Comparison of ENCODE assay signal across 13 cellular contexts in the genomic region with DNA sequence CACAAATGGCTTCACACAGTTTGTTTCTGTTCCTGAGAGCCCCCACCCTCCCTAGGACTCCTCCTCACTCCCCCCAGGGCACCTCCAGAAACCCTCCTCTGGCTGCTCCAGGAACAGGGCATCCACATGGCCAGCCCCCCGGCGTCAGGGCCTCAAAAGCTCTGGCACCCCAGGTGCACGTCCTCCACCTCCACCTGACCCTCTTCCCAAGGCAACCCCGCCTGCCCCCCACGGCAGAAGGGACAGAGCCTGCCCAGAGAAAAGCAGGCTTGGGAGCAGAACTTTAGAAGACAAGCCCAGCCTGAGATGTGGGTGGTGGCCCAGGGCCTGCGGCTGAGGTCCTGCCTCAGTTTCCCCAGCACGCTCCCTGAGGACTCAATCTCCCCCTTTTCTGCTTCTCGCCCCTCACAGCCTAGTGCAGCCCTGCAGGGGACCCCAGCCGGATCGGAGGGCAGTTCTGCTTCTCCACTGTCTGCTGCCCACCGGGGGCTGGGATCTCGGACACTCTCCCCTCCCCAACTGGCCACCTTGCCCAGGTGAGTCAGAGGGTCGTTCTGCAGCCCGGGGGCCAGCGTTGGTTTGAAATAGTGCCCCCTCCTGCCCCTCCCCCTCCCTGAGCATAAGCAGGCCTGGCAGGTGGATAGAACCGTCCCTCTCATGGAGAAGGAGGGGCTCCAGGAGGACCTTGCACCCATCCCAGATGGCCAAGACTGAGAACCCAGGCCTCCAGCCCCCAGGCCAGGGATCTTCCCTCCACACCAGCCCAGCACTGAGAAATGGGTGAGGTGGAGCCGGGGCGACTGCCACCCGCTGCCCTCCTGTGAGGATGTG. TPM values are rescaled to one million over a fixed set of nuclear protein-coding genes. Genes with fewer than 3 reads are reported as not detected.
DNase-seq lines count a peak whose midpoint lies in the region; ATAC-seq and TF ChIP-seq lines count a peak whose summit lies in the region.
"Had no signal": no experiment of that assay in that cellular context is flagged by ENCODE, and none has a peak within 500 bp of the region (broad histone marks: within the 10 kb centered on the region; RNA-seq: fewer than 3 reads in every experiment).

No MANE protein-coding gene starts in this region.

- TF ChIP-seq CTCF in parathyroid adenoma (IDR thresholded peaks at IDR 0.05) = no peak

- no peaks in the 10 kb centered on the region for H3K9me3 ChIP-seq in parathyroid adenoma (ENCODE audit: control insufficient read depth, low read length)
- H3K9me3 ChIP-seq: Caco-2 had no signal

- CTCF ChIA-PET in T-cell (lab: Charles Lee) = no interaction called here

- ATAC-seq in T-cell (replicated peaks in 1 of 4) = no peak

- H3K4me1 Mint-ChIP-seq in T-helper 2 cell treated with Interferon-gamma antibody and Interleukin-4, amounts not matched to agents 5 μg/mL and 100 μg/mL, for 36 hours (ENCODE audit: low read depth) = peaks cover 14% of the 10 kb centered on the region
- H3K4me1 Mint-ChIP-seq in T-cell (peaks cover 12 to 26% (median 20%) of the 10 kb centered on the region in 3 donors), immature natural killer cell (peaks cover 21 to 26% of the 10 kb centered on the region in 2 donors)

- DNase-seq in T-helper 2 cell treated with Interferon-gamma antibody and Interleukin-4, amounts not matched to agents 5 μg/mL and 100 μg/mL, for 36 hours (ENCODE audit: low spot score) = no peak
- DNase-seq in T-helper 2 cell (no peak), T-cell (no peak), immature natural killer cell (no peak), SIG-M5 (lab: John Stamatoyannopoulos, UW) (no peak), OCI-M2 (lab: John Stamatoyannopoulos, UW; ENCODE audit: unreplicated experiment) (no peak), iPS-NIHi7 (ENCODE audit: extremely low spot score) (no peak)
- DNase-seq: 8988T; activated T-cell treated with anti-CD3 and anti-CD28 coated beads, Interleukin-2, amount 50 U/mL, for 48 hours; brain microvascular endothelial cell; Caco-2; effector memory CD4-positive, alpha-beta T cell had no signal

- POLR2A ChIA-PET in T-cell (lab: Charles Lee) = no interaction called here

- H3K4me1 ChIP-seq in parathyroid adenoma = no peaks in the 10 kb centered on the region

- H2AFZ ChIP-seq in parathyroid adenoma = peak overlapping the region; percentile 33

- peak overlapping the region; percentile 11 for H3K4me2 ChIP-seq in parathyroid adenoma (ENCODE audit: low read length)

- peak overlapping the region; percentile 32 for H3K4me3 Mint-ChIP-seq in T-helper 2 cell treated with Interferon-gamma antibody and Interleukin-4, amounts not matched to agents 5 μg/mL and 100 μg/mL, for 36 hours
- H3K4me3 Mint-ChIP-seq in T-cell (peak overlapping the region in 2 of 3 donors; percentile 43 to 46), immature natural killer cell (peak overlapping the region in 4 of 5 donors; percentile 23 to 69 (median 43))

- no peaks in the 10 kb centered on the region for H3K79me2 ChIP-seq in parathyroid adenoma

- peaks cover 5% of the 10 kb centered on the region for H3K36me3 Mint-ChIP-seq in T-helper 2 cell treated with Interferon-gamma antibody and Interleukin-4, amounts not matched to agents 5 μg/mL and 100 μg/mL, for 36 hours (ENCODE audit: low read depth)
- no peaks in the 10 kb centered on the region for H3K36me3 Mint-ChIP-seq in T-cell
- no peaks in the 10 kb centered on the region for H3K36me3 Mint-ChIP-seq in immature natural killer cell

- H3K9ac ChIP-seq in parathyroid adenoma = no peak overlapping the region

- H3K27ac Mint-ChIP-seq in T-helper 2 cell treated with Interferon-gamma antibody and Interleukin-4, amounts not matched to agents 5 μg/mL and 100 μg/mL, for 36 hours = no peak overlapping the region
- H3K27ac Mint-ChIP-seq in T-cell = no peak overlapping the region
- H3K27ac Mint-ChIP-seq in immature natural killer cell = peak overlapping the region in 2 of 6 donors; percentile 24 to 75

- peaks cover 2% of the 10 kb centered on the region for H3K27me3 Mint-ChIP-seq in T-helper 2 cell treated with Interferon-gamma antibody and Interleukin-4, amounts not matched to agents 5 μg/mL and 100 μg/mL, for 36 hours (ENCODE audit: low read depth)
- H3K27me3 Mint-ChIP-seq in T-cell = peaks cover 4 to 5% of the 10 kb centered on the region in 2 donors
- H3K27me3 Mint-ChIP-seq in immature natural killer cell (ENCODE audit: low read depth in 3 of 3) = peaks cover 7 to 16% (median 15%) of the 10 kb centered on the region in 3 donors

- H3K36me3 ChIP-seq in parathyroid adenoma (ENCODE audit: control insufficient read depth, insufficient read depth, low read length) = no peaks in the 10 kb centered on the region
- H3K36me3 ChIP-seq: brain microvascular endothelial cell had no signal

- no peaks in the 10 kb centered on the region for H3K9me3 Mint-ChIP-seq in T-helper 2 cell treated with Interferon-gamma antibody and Interleukin-4, amounts not matched to agents 5 μg/mL and 100 μg/mL, for 36 hours
- H3K9me3 Mint-ChIP-seq in T-cell = no peaks in the 10 kb centered on the region
- H3K9me3 Mint-ChIP-seq in immature natural killer cell = no peaks in the 10 kb centered on the region

- H3K27me3 ChIP-seq in parathyroid adenoma (ENCODE audit: control insufficient read depth, insufficient read depth, low read length) = no peaks in the 10 kb centered on the region
- H3K27me3 ChIP-seq: brain microvascular endothelial cell had no signal

- no peak overlapping the region for H3K4me3 ChIP-seq in parathyroid adenoma (ENCODE audit: low read depth, low read length)

- no peak overlapping the region for H3K27ac ChIP-seq in parathyroid adenoma
- H3K27ac ChIP-seq: brain microvascular endothelial cell had no signal

RNA-seq across cellular contexts. Expression of gene TRABD, which starts 2.4 kb away (rescaled TPM):
- 100 to 1,000 TPM; 116 to 213 (median 175) TPM for total RNA-seq in T-cell
- polyA plus RNA-seq in immature natural killer cell = 10 to 100 TPM; 33.2 to 63.5 (median 35.3) TPM

RNA-seq across cellular contexts. Expression of gene PANX2, which starts 12.8 kb away (rescaled TPM):
- total RNA-seq in T-cell = under 1 TPM in 3 of 5 donors, not detected in 2; 0.16 to 0.32 (median 0.26) TPM
- polyA plus RNA-seq in immature natural killer cell = under 1 TPM in 1 of 3 donors, not detected in 2; 0.07 TPM

RNA-seq across cellular contexts. Expression of gene SELENOO, which starts 17.5 kb away (rescaled TPM):
- 10 to 100 TPM; 28.9 to 51.0 (median 46.1) TPM for total RNA-seq in T-cell
- polyA plus RNA-seq in immature natural killer cell = 1 to 10 TPM; 2.6 to 5.7 (median 3.6) TPM
